In the genomic region with DNA sequence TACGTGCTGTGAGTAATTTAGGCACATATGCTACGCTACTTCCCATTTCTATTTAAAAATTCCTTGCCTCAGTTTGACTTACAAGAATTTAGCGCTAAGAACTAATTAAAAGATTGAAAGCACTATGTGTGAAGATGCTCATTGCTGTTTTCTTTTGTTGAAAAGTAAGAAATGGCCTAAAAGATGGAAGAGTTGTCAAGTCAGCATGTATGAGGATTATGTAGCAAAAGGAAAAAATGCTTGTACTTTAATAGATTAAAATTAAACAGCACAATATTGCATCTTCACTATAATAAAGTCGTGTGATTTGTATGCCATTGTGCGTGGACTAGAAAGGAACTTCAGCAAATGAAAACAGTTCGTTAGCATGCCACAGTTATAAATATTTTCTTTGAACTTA, we compare ENCODE assay signal across 22 cellular contexts.
DNase-seq lines count a peak whose midpoint lies in the region; ATAC-seq, FAIRE-seq and TF ChIP-seq lines count a peak whose summit lies in the region.
"Had no signal": no experiment of that assay in that cellular context is flagged by ENCODE, and none has a peak within 500 bp of the region (broad histone marks: within the 10 kb centered on the region; RNA-seq: fewer than 3 reads in every experiment).

No MANE protein-coding gene starts in this region.

- H3K4me2 ChIP-seq in HepG2 (ENCODE audit: low read depth, low read length) = no peak overlapping the region
- H3K4me2 ChIP-seq: BLaER1 had no signal

- H3K4me1 Mint-ChIP-seq in activated CD8-positive, alpha-beta memory T cell treated with anti-CD3 and anti-CD28 coated beads, Interleukin-2, amount 10 ng/mL, durations not matched to agents 7 days and 5 days = peaks cover 24% of the 10 kb centered on the region
- H3K4me1 Mint-ChIP-seq in T-cell = peaks cover 23 to 25% (median 24%) of the 10 kb centered on the region in 3 donors
- peaks cover 7% of the 10 kb centered on the region for H3K4me1 Mint-ChIP-seq in nephron

- TF ChIP-seq POLR2A in HepG2 (IDR thresholded peaks at IDR 0.05; ENCODE audit: insufficient read depth in 1 of 2, low read depth in 2 of 2, low read length in 2 of 2) = no peak
- TF ChIP-seq POLR2A in right lobe of liver (IDR thresholded peaks at IDR 0.05) = no peak

- H2AFZ ChIP-seq in HepG2 (ENCODE audit: low read length) = no peak overlapping the region

- TF ChIP-seq RAD21 in HepG2 (CRISPR knock-in tag; IDR thresholded peaks at IDR 0.05) = no peak

- TF ChIP-seq CTCF in HepG2 (CRISPR knock-in tag; IDR thresholded peaks at IDR 0.05) (no peak), right lobe of liver (IDR thresholded peaks at IDR 0.05) (no peak), nephron (IDR thresholded peaks at IDR 0.05; ENCODE audit: unreplicated experiment in 3 of 3) (no peak)

- H3K9me3 ChIP-seq in HepG2 (ENCODE audit: low read length) (no peaks in the 10 kb centered on the region), right lobe of liver (no peaks in the 10 kb centered on the region)
- H3K9me3 ChIP-seq: BLaER1 had no signal

- H3K4me3 ChIP-seq in HepG2 (replicated peaks in 1 of 3; ENCODE audit: insufficient read depth in 1 of 3, low read depth in 2 of 3, low read length in 3 of 3) = no peak overlapping the region
- no peak overlapping the region for H3K4me3 ChIP-seq in right lobe of liver
- H3K4me3 ChIP-seq: BLaER1, GM12878 had no signal

- H3K27ac ChIP-seq in HepG2 (ENCODE audit: extremely low read length, insufficient read depth, low read length) (no peak overlapping the region), right lobe of liver (no peak overlapping the region)
- H3K27ac ChIP-seq: 22Rv1, BLaER1 had no signal

- BruUV-seq in HepG2 (replicated peaks; lab: Mats Ljungman, UMichigan) = no TSS peak

- no peak for ATAC-seq in activated CD8-positive, alpha-beta memory T cell treated with anti-CD3 and anti-CD28 coated beads, Interleukin-2, amount 10 ng/mL, durations not matched to agents 7 days and 5 days
- ATAC-seq in HepG2 (no peak), right lobe of liver (no peak), T-cell (replicated peaks in 1 of 4) (no peak)
- ATAC-seq: GM12878, HCT116 had no signal

- H3K27me3 ChIP-seq in HepG2 (ENCODE audit: control insufficient read depth in 1 of 2, insufficient read depth in 2 of 2, low read length in 2 of 2) (no peaks in the 10 kb centered on the region), right lobe of liver (no peaks in the 10 kb centered on the region)
- H3K27me3 ChIP-seq: BLaER1 had no signal

- peaks cover 69% of the 10 kb centered on the region for H4K20me1 ChIP-seq in HepG2 (ENCODE audit: insufficient read depth, low read length)
- H4K20me1 ChIP-seq: BLaER1 had no signal

- FAIRE-seq in HepG2 (lab: Jason Lieb, UNC) = no peak
- FAIRE-seq: GM12878, HTR-8/SVneo had no signal

- TF ChIP-seq EP300 in HepG2 (IDR thresholded peaks at IDR 0.05; ENCODE audit: low read depth in 2 of 2, low read length in 2 of 2) (no peak), HepG2 (CRISPR knock-in tag; IDR thresholded peaks at IDR 0.05; ENCODE audit: borderline replicate concordance) (no peak)

- WGBS in HepG2 (ENCODE audit: low lambda C conversion rate) = 98% methylated on average over 6 of the region's 6 CpGs
- 92% methylated on average over 6 of the region's 6 CpGs for WGBS in right lobe of liver (ENCODE audit: insufficient coverage, low coverage, low lambda C conversion rate, missing lambda C conversion rate)

- H3K79me2 ChIP-seq in HepG2 (ENCODE audit: insufficient read depth, low read length) = peaks cover 8% of the 10 kb centered on the region

- peaks cover 75% of the 10 kb centered on the region for H3K4me1 ChIP-seq in HepG2 (ENCODE audit: insufficient read depth, low read length)
- peaks cover 0 to 14% (median 6%) of the 10 kb centered on the region in 4 donors for H3K4me1 ChIP-seq in right lobe of liver
- H3K4me1 ChIP-seq: BLaER1 had no signal

- H3K36me3 Mint-ChIP-seq in activated CD8-positive, alpha-beta memory T cell treated with anti-CD3 and anti-CD28 coated beads, Interleukin-2, amount 10 ng/mL, durations not matched to agents 7 days and 5 days = peaks cover 36% of the 10 kb centered on the region
- H3K36me3 Mint-ChIP-seq in T-cell = peaks cover 54% of the 10 kb centered on the region
- H3K36me3 Mint-ChIP-seq in nephron (ENCODE audit: low read depth) = peaks cover 64% of the 10 kb centered on the region

- H3K9me3 Mint-ChIP-seq in activated CD8-positive, alpha-beta memory T cell treated with anti-CD3 and anti-CD28 coated beads, Interleukin-2, amount 10 ng/mL, durations not matched to agents 7 days and 5 days (ENCODE audit: low read depth) = no peaks in the 10 kb centered on the region
- H3K9me3 Mint-ChIP-seq in T-cell (no peaks in the 10 kb centered on the region), nephron (no peaks in the 10 kb centered on the region)
- H3K9me3 Mint-ChIP-seq: CD8-positive, alpha-beta memory T cell; HFFc6 had no signal

- no peaks in the 10 kb centered on the region for H3K27me3 Mint-ChIP-seq in activated CD8-positive, alpha-beta memory T cell treated with anti-CD3 and anti-CD28 coated beads, Interleukin-2, amount 10 ng/mL, durations not matched to agents 7 days and 5 days
- H3K27me3 Mint-ChIP-seq in T-cell (no peaks in the 10 kb centered on the region), nephron (ENCODE audit: low read depth) (no peaks in the 10 kb centered on the region)
- H3K27me3 Mint-ChIP-seq: CD8-positive, alpha-beta memory T cell had no signal

- H3K9ac ChIP-seq in HepG2 (ENCODE audit: insufficient read depth, low read depth, low read length) = no peak overlapping the region
- H3K9ac ChIP-seq: BLaER1 had no signal

- peak overlapping the region; percentile 22 for H3K27ac Mint-ChIP-seq in activated CD8-positive, alpha-beta memory T cell treated with anti-CD3 and anti-CD28 coated beads, Interleukin-2, amount 10 ng/mL, durations not matched to agents 7 days and 5 days
- H3K27ac Mint-ChIP-seq in T-cell (peak overlapping the region; percentile 6 to 61), nephron (peak overlapping the region in 2 of 3 experiments; percentile 68 to 72)
- H3K27ac Mint-ChIP-seq: HFFc6 had no signal

- POLR2A ChIA-PET in HepG2 (lab: Yijun Ruan, JAX) = no interaction called here
- POLR2A ChIA-PET in T-cell (lab: Charles Lee) = no interaction called here

- CTCF ChIA-PET in activated CD8-positive, alpha-beta memory T cell treated with anti-CD3 and anti-CD28 coated beads, Interleukin-2, amount 10 ng/mL, durations not matched to agents 7 days and 5 days (lab: Charles Lee) = interaction anchor here (1.5 kb wide), 1 partner anchor 12 kb away, joined by 4 read pairs; no protein-coding TSS in a partner anchor
- CTCF ChIA-PET in HepG2 (lab: Yijun Ruan, JAX; ENCODE audit: low intra/inter-chr PET ratio, low total read pairs) = no interaction called here
- CTCF ChIA-PET in T-cell (lab: Charles Lee) = no interaction called here

- intact Hi-C loops in HepG2 (cut with micrococcal nuclease; ENCODE audit: unreplicated experiment) (no loop called here), right lobe of liver (cut with DNase I) (no loop called here)

- in situ Hi-C loops in HepG2 (cut with HindIII; ENCODE audit: extremely low pct_ligation_motif_present, low pct_unique_long_range_greater_than_20kb) = no loop called here

- DNase-seq in activated CD8-positive, alpha-beta memory T cell treated with anti-CD3 and anti-CD28 coated beads, Interleukin-2, amount 10 ng/mL, durations not matched to agents 7 days and 5 days = no peak
- DNase-seq in activated CD8-positive, alpha-beta memory T cell treated with anti-CD3 and anti-CD28 coated beads, Interleukin-2, amount 50 U/mL, for 4 hours = no peak
- DNase-seq in HepG2 (ENCODE audit: low spot score) = no peak
- no peak for DNase-seq in right lobe of liver
- no peak for DNase-seq in T-cell
- no peak for DNase-seq in NCI-H774 (lab: John Stamatoyannopoulos, UW)
- DNase-seq in epidermal melanocyte (ENCODE audit: insufficient read length, low spot score) = no peak
- DNase-seq: CD8-positive, alpha-beta memory T cell; COR-L47; DMS 273 treated with DMSO at 0.1 percent for 48 hours; DMS53; DND-41; EL; GOT3; H7; HFFc6 had no signal

- H3K4me3 Mint-ChIP-seq in activated CD8-positive, alpha-beta memory T cell treated with anti-CD3 and anti-CD28 coated beads, Interleukin-2, amount 10 ng/mL, durations not matched to agents 7 days and 5 days = no peak overlapping the region
- no peak overlapping the region for H3K4me3 Mint-ChIP-seq in T-cell
- no peak overlapping the region for H3K4me3 Mint-ChIP-seq in nephron
- H3K4me3 Mint-ChIP-seq: HFFc6 had no signal

- peaks cover 17 to 74% of the 10 kb centered on the region in 2 experiments for H3K36me3 ChIP-seq in HepG2 (replicated peaks in 1 of 2; ENCODE audit: control insufficient read depth in 1 of 2, insufficient read depth in 2 of 2, low read length in 2 of 2)
- peaks cover 0 to 13% (median 8%) of the 10 kb centered on the region in 4 donors for H3K36me3 ChIP-seq in right lobe of liver

TF ChIP-seq in HepG2, 621 proteins besides CTCF, POLR2A, EP300 and RAD21:
- 0 out of 2 replicates have a peak, but pooled peaks have one; percentile 9 for TF ChIP-seq POLR2AphosphoS5 (IDR thresholded peaks at IDR 0.05; ENCODE audit: low read depth, low read length)
- peak; percentile 86 for TF ChIP-seq RBM22 (optimal IDR thresholded peaks at IDR 0.05; ENCODE audit: low read length)
- TF ChIP-seq ZNF883 (CRISPR knock-in tag; IDR thresholded peaks at IDR 0.05; ENCODE audit: not compliant biosample characterization) = no peak
- peak; percentile 88 to 89 for TF ChIP-seq MAFK (conservative IDR thresholded peaks at IDR 0.05 in 1 of 2, IDR thresholded peaks at IDR 0.05 in 1 of 2; ENCODE audit: low read length in 2 of 2)
- TF ChIP-seq MAFF (IDR thresholded peaks at IDR 0.05; ENCODE audit: low read depth, low read length) = peak; percentile 83
- peak; percentile 48; the same call in 1 of the 2 replicates for TF ChIP-seq SMYD3 (CRISPR knock-in tag; IDR thresholded peaks at IDR 0.05)
- TF ChIP-seq HCFC1 (IDR thresholded peaks at IDR 0.05; ENCODE audit: low read depth, low read length) = no peak
- TF ChIP-seq, protein P1, sequence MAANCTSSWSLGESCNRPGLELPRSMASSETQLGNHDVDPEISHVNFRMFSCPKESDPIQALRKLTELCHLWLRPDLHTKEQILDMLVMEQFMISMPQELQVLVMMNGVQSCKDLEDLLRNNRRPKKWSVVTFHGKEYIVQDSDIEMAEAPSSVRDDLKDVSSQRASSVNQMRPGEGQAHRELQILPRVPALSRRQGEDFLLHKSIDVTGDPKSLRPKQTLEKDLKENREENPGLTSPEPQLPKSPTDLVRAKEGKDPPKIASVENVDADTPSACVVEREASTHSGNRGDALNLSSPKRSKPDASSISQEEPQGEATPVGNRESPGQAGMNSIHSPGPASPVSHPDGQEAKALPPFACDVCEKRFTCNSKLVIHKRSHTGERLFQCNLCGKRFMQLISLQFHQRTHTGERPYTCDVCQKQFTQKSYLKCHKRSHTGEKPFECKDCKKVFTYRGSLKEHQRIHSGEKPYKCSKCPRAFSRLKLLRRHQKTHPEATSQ (CRISPR knock-in tag; IDR thresholded peaks at IDR 0.05; ENCODE audit: borderline replicate concordance) = 0 out of 2 replicates have a peak, but pooled peaks have one; percentile 28
- no peak for TF ChIP-seq HOXA3 (CRISPR knock-in tag; IDR thresholded peaks at IDR 0.05)
TF ChIP-seq in HepG2: peak in this region for 6.
